In the genomic region with DNA sequence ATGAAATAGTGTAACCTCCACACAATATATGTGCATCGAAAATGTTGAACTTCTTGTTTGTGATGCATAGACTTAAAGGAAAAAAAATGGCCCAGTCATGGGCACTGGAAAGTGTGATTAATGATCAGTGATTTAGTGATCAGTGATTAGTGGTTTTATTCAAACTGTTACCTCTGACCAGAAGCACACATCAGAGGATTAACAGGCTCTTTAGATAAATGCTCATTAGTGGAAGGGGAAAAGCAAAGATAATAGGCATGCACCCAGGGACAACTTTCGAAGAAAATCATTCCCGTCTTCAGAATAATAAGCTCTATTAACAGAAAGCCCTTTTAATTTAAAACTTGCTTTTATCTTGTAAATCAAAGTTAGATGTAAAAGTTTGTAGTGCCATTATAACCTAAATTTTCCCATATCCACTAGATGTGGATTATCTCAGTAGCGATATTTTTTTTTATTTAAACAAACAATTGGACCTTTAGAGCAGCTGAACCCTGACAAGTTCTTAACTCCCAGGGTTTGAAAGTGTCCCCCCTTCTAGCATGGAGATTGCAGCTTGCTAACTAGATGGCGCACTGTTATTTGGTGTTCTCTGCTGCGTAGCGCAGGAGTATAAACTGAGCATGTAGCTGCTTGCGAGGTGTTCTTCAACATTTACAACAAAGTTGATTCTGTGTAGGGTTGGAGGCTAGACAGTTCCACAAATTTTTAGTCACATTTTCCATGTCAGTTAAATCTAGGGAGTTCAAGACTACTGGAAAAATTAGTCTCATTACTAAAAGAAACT, we compare ENCODE assay signal across 11 cellular contexts. TPM values are rescaled to one million over a fixed set of nuclear protein-coding genes. Genes with fewer than 3 reads are reported as not detected.
DNase-seq lines count a peak whose midpoint lies in the region; ATAC-seq, FAIRE-seq and TF ChIP-seq lines count a peak whose summit lies in the region.
"Had no signal": no experiment of that assay in that cellular context is flagged by ENCODE, and none has a peak within 500 bp of the region (broad histone marks: within the 10 kb centered on the region; RNA-seq: fewer than 3 reads in every experiment).

A gene with protein sequence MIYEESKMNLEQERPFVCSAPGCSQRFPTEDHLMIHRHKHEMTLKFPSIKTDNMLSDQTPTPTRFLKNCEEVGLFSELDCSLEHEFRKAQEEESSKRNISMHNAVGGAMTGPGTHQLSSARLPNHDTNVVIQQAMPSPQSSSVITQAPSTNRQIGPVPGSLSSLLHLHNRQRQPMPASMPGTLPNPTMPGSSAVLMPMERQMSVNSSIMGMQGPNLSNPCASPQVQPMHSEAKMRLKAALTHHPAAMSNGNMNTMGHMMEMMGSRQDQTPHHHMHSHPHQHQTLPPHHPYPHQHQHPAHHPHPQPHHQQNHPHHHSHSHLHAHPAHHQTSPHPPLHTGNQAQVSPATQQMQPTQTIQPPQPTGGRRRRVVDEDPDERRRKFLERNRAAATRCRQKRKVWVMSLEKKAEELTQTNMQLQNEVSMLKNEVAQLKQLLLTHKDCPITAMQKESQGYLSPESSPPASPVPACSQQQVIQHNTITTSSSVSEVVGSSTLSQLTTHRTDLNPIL (plus strand): TSS at position 643 of the 787 bp plus-strand sequence. CDS start 397 bp downstream, outside the sequence.

- POLR2A ChIA-PET in A549 (lab: Yijun Ruan, JAX): no interaction called here
- POLR2A ChIA-PET in CD8-positive, alpha-beta memory T cell (lab: Charles Lee): no interaction called here

- peak; percentile 48 for TF ChIP-seq RAD21 in A549 (conservative IDR thresholded peaks at IDR 0.05 in 1 of 2, IDR thresholded peaks at IDR 0.05 in 1 of 2)

- in situ Hi-C loops in brain microvascular endothelial cell (cut with HindIII; ENCODE audit: low pct_ligation_motif_present, low sequenced_read_pairs): no loop called here

- no peaks in the 10 kb centered on the region for H3K36me3 Mint-ChIP-seq in CD8-positive, alpha-beta memory T cell
- H3K36me3 Mint-ChIP-seq in immature natural killer cell: no peaks in the 10 kb centered on the region

- WGBS in A549 (ENCODE audit: missing lambda C conversion rate): 11% methylated on average over 8 of the region's 8 CpGs

- FAIRE-seq in A549 (lab: Jason Lieb, UNC): no peak
- FAIRE-seq: G401.6 had no signal

- H3K9me3 Mint-ChIP-seq in CD8-positive, alpha-beta memory T cell: no peaks in the 10 kb centered on the region
- H3K9me3 Mint-ChIP-seq in immature natural killer cell: peaks cover 0 to 1% (median 0%) of the 10 kb centered on the region in 6 donors
- H3K9me3 Mint-ChIP-seq: activated naive CD4-positive, alpha-beta T cell treated with anti-CD3 and anti-CD28 coated beads for 36 hours had no signal

- H3K4me1 ChIP-seq in A549 (peaks cover 27% of the 10 kb centered on the region), mononuclear cell (ENCODE audit: insufficient read depth, low read length) (peaks cover 21% of the 10 kb centered on the region)
- peaks cover 7% of the 10 kb centered on the region for H3K4me1 ChIP-seq in CD8-positive, alpha-beta memory T cell (ENCODE audit: insufficient read depth, low read length)

- H3K36me3 ChIP-seq in H7 (replicated peaks; ENCODE audit: control insufficient read depth, insufficient read depth, low read length): no peaks in the 10 kb centered on the region
- H3K36me3 ChIP-seq in brain microvascular endothelial cell (replicated peaks): no peaks in the 10 kb centered on the region
- no peaks in the 10 kb centered on the region for H3K36me3 ChIP-seq in CD8-positive, alpha-beta memory T cell (ENCODE audit: insufficient read depth, low read length)

- H3K27ac Mint-ChIP-seq in CD8-positive, alpha-beta memory T cell: no peak within 1 kb of the TSS
- no peak within 1 kb of the TSS for H3K27ac Mint-ChIP-seq in immature natural killer cell
- H3K27ac Mint-ChIP-seq: activated naive CD4-positive, alpha-beta T cell treated with anti-CD3 and anti-CD28 coated beads for 36 hours had no signal

- peak within 1 kb of the TSS in 1 of 7 donors; percentile 27 for H3K4me3 Mint-ChIP-seq in CD8-positive, alpha-beta memory T cell
- peak within 1 kb of the TSS in 2 of 5 donors; percentile 71 to 72 for H3K4me3 Mint-ChIP-seq in immature natural killer cell

- TF ChIP-seq CTCF in A549 (IDR thresholded peaks at IDR 0.05) (peak; percentile 53), brain microvascular endothelial cell (IDR thresholded peaks at IDR 0.05; ENCODE audit: low read depth, low read length, missing control alignments) (peak; percentile 61)

- peak in 1 of 2 experiments; percentile 45 for DNase-seq in A549 (ENCODE audit: low read depth in 1 of 2, low spot score in 1 of 2)
- peak; percentile 36 for DNase-seq in H7
- DNase-seq in brain microvascular endothelial cell: no peak
- no peak for DNase-seq in CD8-positive, alpha-beta memory T cell
- no peak for DNase-seq in immature natural killer cell
- no peak for DNase-seq in DMS153 (lab: John Stamatoyannopoulos, UW)
- DNase-seq: activated naive CD4-positive, alpha-beta T cell treated with anti-CD3 and anti-CD28 coated beads for 36 hours had no signal

- H3K27ac ChIP-seq in A549 (no peak within 1 kb of the TSS), brain microvascular endothelial cell (no peak within 1 kb of the TSS)
- no peak within 1 kb of the TSS for H3K27ac ChIP-seq in CD8-positive, alpha-beta memory T cell (ENCODE audit: low read depth, low read length)
- H3K27ac ChIP-seq: KMS-11 had no signal

- no peak for TF ChIP-seq EP300 in A549 (IDR thresholded peaks at IDR 0.05)

- CTCF ChIA-PET in A549 (lab: Yijun Ruan, JAX): interaction anchor here (0.6 to 1.5 kb wide), 11 partner anchors 20 to 510 kb away, joined by 3 to 6 read pairs (median 3); no protein-coding TSS in a partner anchor
- CTCF ChIA-PET in CD8-positive, alpha-beta memory T cell (lab: Charles Lee): no interaction called here

- peaks cover 16 to 27% (median 24%) of the 10 kb centered on the region in 3 donors for H3K4me1 Mint-ChIP-seq in CD8-positive, alpha-beta memory T cell
- H3K4me1 Mint-ChIP-seq in immature natural killer cell: peaks cover 23 to 29% of the 10 kb centered on the region in 2 donors

- peak within 1 kb of the TSS; percentile 89 for H3K4me2 ChIP-seq in A549
- H3K4me2 ChIP-seq: KMS-11 had no signal

- ATAC-seq in A549 (peak; percentile 19 to 54; a peak in 2 of 6 replicates), HG02759 (IDR thresholded peaks at IDR 0.05; ENCODE audit: unreplicated experiment) (no peak)

- TF ChIP-seq POLR2A in A549 (IDR thresholded peaks at IDR 0.05; ENCODE audit: low read length): no peak

- H3K27me3 ChIP-seq in H7 (ENCODE audit: control insufficient read depth, insufficient read depth, low read length): peaks cover 41% of the 10 kb centered on the region
- H3K27me3 ChIP-seq in brain microvascular endothelial cell (replicated peaks): no peaks in the 10 kb centered on the region
- peaks cover 83% of the 10 kb centered on the region for H3K27me3 ChIP-seq in mononuclear cell (ENCODE audit: insufficient read depth, low read length)
- H3K27me3 ChIP-seq in CD8-positive, alpha-beta memory T cell (ENCODE audit: insufficient read depth, low read length, poor library complexity, severe bottlenecking): peaks cover 26% of the 10 kb centered on the region

- H3K4me3 ChIP-seq in A549 (peak within 1 kb of the TSS; percentile 47; the same call in 2 of the 3 replicates), H7 (ENCODE audit: insufficient read depth, low read depth, low read length) (no peak within 1 kb of the TSS), brain microvascular endothelial cell (ENCODE audit: low read depth, low read length) (no peak within 1 kb of the TSS), mononuclear cell (ENCODE audit: low read length) (no peak within 1 kb of the TSS)
- no peak within 1 kb of the TSS for H3K4me3 ChIP-seq in CD8-positive, alpha-beta memory T cell (ENCODE audit: low read length)

- H3K9me3 ChIP-seq in A549: no peaks in the 10 kb centered on the region
- no peaks in the 10 kb centered on the region for H3K9me3 ChIP-seq in mononuclear cell (ENCODE audit: low read depth, low read length)
- no peaks in the 10 kb centered on the region for H3K9me3 ChIP-seq in CD8-positive, alpha-beta memory T cell (ENCODE audit: low read length)

- peaks cover 45 to 67% of the 10 kb centered on the region in 2 donors for H3K27me3 Mint-ChIP-seq in CD8-positive, alpha-beta memory T cell
- H3K27me3 Mint-ChIP-seq in immature natural killer cell (ENCODE audit: low read depth in 3 of 3): peaks cover 19 to 39% (median 34%) of the 10 kb centered on the region in 3 donors

TF ChIP-seq in A549, 52 proteins besides CTCF, POLR2A, EP300 and RAD21 (continues in another document):
- TF ChIP-seq TFCP2L1 (CRISPR knock-in tag; IDR thresholded peaks at IDR 0.05) (no peak), CBX8 (IDR thresholded peaks at IDR 0.05) (0 out of 2 replicates have a peak, but pooled peaks have one; percentile 67), GATA3 (IDR thresholded peaks at IDR 0.05; ENCODE audit: borderline replicate concordance) (no peak), ZC3H11A (IDR thresholded peaks at IDR 0.05) (no peak), SMC3 (IDR thresholded peaks at IDR 0.05) (peak; percentile 40; the same call in 2 of the 3 replicates)
- TF ChIP-seq, protein P1, sequence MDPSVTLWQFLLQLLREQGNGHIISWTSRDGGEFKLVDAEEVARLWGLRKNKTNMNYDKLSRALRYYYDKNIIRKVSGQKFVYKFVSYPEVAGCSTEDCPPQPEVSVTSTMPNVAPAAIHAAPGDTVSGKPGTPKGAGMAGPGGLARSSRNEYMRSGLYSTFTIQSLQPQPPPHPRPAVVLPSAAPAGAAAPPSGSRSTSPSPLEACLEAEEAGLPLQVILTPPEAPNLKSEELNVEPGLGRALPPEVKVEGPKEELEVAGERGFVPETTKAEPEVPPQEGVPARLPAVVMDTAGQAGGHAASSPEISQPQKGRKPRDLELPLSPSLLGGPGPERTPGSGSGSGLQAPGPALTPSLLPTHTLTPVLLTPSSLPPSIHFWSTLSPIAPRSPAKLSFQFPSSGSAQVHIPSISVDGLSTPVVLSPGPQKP (IDR thresholded peaks at IDR 0.05; ENCODE audit: low read depth, low read length): no peak

RNA-seq across cellular contexts. Expression of the gene that starts here (rescaled TPM):
- polyA plus RNA-seq in A549 (2011; rRNA removed) (1.5 TPM in 2 replicates), A549 (2017; fragmentation: RNase III; extraction: RNeasy Plus Mini Kit Qiagen cat#74134 plus additional on column Dnase treatment) (0.61 to 0.88 TPM (median 0.69 TPM) in 3 replicates), immature natural killer cell (under 1 TPM in 1 of 3 donors, not detected in 2; 0.37 TPM)
- polyA plus RNA-seq in A549 (2012; cell fraction: cytosol; rRNA removed): 0.81 and 1.0 TPM in 2 replicates
- polyA plus RNA-seq in A549 (2012; cell fraction: nucleus; rRNA removed): 3.2 and 3.4 TPM in 2 replicates
- 3.5 and 4.6 TPM in 2 replicates for polyA minus RNA-seq in A549 (2011; rRNA and poly(A)+ RNA removed)
- total RNA-seq in H7 (2014; rRNA removed; shearing (Covaris generic)): 1.8 and 7.7 TPM in 2 replicates
- 17.8 TPM for total RNA-seq in mononuclear cell
- total RNA-seq in CD8-positive, alpha-beta memory T cell: not detected
- polyA plus RNA-seq in CD8-positive, alpha-beta memory T cell: not detected
